Comparison of ENCODE assay signal across 14 cellular contexts in genomic region chr9:99178912-99179872, GRCh38.
"Had no signal": no experiment of that assay in that cellular context is flagged by ENCODE, and none has a peak within 500 bp of the region (broad histone marks: within the 10 kb centered on the region; RNA-seq: fewer than 3 reads in every experiment).

No MANE protein-coding gene starts in this region.

- H3K36me3 Mint-ChIP-seq: activated CD4-positive, alpha-beta memory T cell treated with anti-CD3 and anti-CD28 coated beads for 36 hours had no signal

- ATAC-seq: gastroesophageal sphincter, heart left ventricle, left lung, pancreas had no signal

- H3K9me3 Mint-ChIP-seq: activated CD4-positive, alpha-beta memory T cell treated with anti-CD3 and anti-CD28 coated beads for 36 hours; activated naive CD4-positive, alpha-beta T cell treated with anti-CD3 and anti-CD28 coated beads for 36 hours; stimulated activated effector memory CD8-positive, alpha-beta T cell treated with anti-CD3 and anti-CD28 coated beads, Interleukin-12 subunit alpha, Interleukin-12 subunit beta, amount 100 ng/mL, for 72 hours had no signal

- DNase-seq: activated CD4-positive, alpha-beta memory T cell treated with anti-CD3 and anti-CD28 coated beads for 36 hours; activated naive CD4-positive, alpha-beta T cell treated with anti-CD3 and anti-CD28 coated beads for 36 hours; activated T-cell treated with anti-CD3 and anti-CD28 coated beads, Interleukin-2, amount 50 U/mL, for 1 hour; cortex of kidney; effector CD4-positive, alpha-beta T cell; heart left ventricle; left lung; mammary epithelial cell; pancreas; sigmoid colon; stimulated activated CD4-positive, alpha-beta T cell treated with anti-CD3 and anti-CD28 coated beads, Interleukin-4, amount 100 ng/mL, for 24 hours; thyroid gland had no signal

- H3K27ac Mint-ChIP-seq: activated CD4-positive, alpha-beta memory T cell treated with anti-CD3 and anti-CD28 coated beads for 36 hours; activated naive CD4-positive, alpha-beta T cell treated with anti-CD3 and anti-CD28 coated beads for 36 hours had no signal

- H3K27me3 Mint-ChIP-seq: activated CD4-positive, alpha-beta memory T cell treated with anti-CD3 and anti-CD28 coated beads for 36 hours had no signal

- H3K4me3 Mint-ChIP-seq: activated CD4-positive, alpha-beta memory T cell treated with anti-CD3 and anti-CD28 coated beads for 36 hours; activated naive CD4-positive, alpha-beta T cell treated with anti-CD3 and anti-CD28 coated beads for 36 hours had no signal
